8 cellular contexts compared by ENCODE assay signal in genomic region chr2:134919360-134920210, GRCh38. TPM values are rescaled to one million over a fixed set of nuclear protein-coding genes. Genes with fewer than 3 reads are reported as not detected.
DNase-seq lines count a peak whose midpoint lies in the region; ATAC-seq and TF ChIP-seq lines count a peak whose summit lies in the region.

No MANE protein-coding gene starts in this region.

- H3K36me3 Mint-ChIP-seq in glutamatergic neuron (ENCODE audit: unreplicated experiment) = peaks cover 4% of the 10 kb centered on the region

- H3K27ac Mint-ChIP-seq in glutamatergic neuron (ENCODE audit: unreplicated experiment) = peak overlapping the region; percentile 99

- ATAC-seq in GM21381 (IDR thresholded peaks at IDR 0.05; ENCODE audit: unreplicated experiment) = peak; percentile 2

- H3K79me2 ChIP-seq in ACC112 (ENCODE audit: control insufficient read depth, insufficient read depth, low read length, unreplicated experiment) = peaks cover 58% of the 10 kb centered on the region

- peak overlapping the region; percentile 89 for H3K27ac ChIP-seq in ACC112 (ENCODE audit: low read depth, low read length)

- peaks cover 5% of the 10 kb centered on the region; the same call in 1 of the 2 replicates for H3K36me3 ChIP-seq in ACC112 (ENCODE audit: insufficient read depth, low read length)

- H3K4me3 ChIP-seq in ACC112 (ENCODE audit: low read depth, low read length) = peak overlapping the region; percentile 90

- peak overlapping the region; percentile 59 for H2AFZ ChIP-seq in ACC112 (ENCODE audit: low read length, unreplicated experiment)

- H3K4me1 Mint-ChIP-seq in glutamatergic neuron (ENCODE audit: low read depth, unreplicated experiment) = peaks cover 8% of the 10 kb centered on the region

- H3K4me3 Mint-ChIP-seq in glutamatergic neuron (ENCODE audit: unreplicated experiment) = peak overlapping the region; percentile 99

- TF ChIP-seq CTCF in glutamatergic neuron (IDR thresholded peaks at IDR 0.05; ENCODE audit: partially characterized antibody, unreplicated experiment) = no peak

- peak; percentile 6 for DNase-seq in NCI-H748 treated with DMSO at 0.1 percent for 48 hours (lab: John Stamatoyannopoulos, UW)
- DNase-seq in activated T-helper 9 cell treated with anti-CD3 and anti-CD28 coated beads, Interleukin-2, amount 50 U/mL, for 16 hours (ENCODE audit: low read depth) = peak; percentile 30
- no peak for DNase-seq in glutamatergic neuron
- peak; percentile 37 for DNase-seq in pons (ENCODE audit: low spot score)
- no peak for DNase-seq in iPS-NIHi7 (ENCODE audit: extremely low spot score)
- DNase-seq in medulla oblongata (ENCODE audit: extremely low spot score) = no peak

- peaks cover 27% of the 10 kb centered on the region for H3K4me1 ChIP-seq in ACC112 (ENCODE audit: control insufficient read depth, insufficient read depth, low read length, unreplicated experiment)

- H3K9me3 Mint-ChIP-seq in glutamatergic neuron (ENCODE audit: unreplicated experiment) = peaks cover 19% of the 10 kb centered on the region

- peaks cover 10% of the 10 kb centered on the region for H3K27me3 Mint-ChIP-seq in glutamatergic neuron (ENCODE audit: unreplicated experiment)

- H3K27me3 ChIP-seq in ACC112 (ENCODE audit: insufficient read depth, low read length) = no peaks in the 10 kb centered on the region

RNA-seq across cellular contexts. Expression of gene CCNT2, which starts 1.0 kb away (rescaled TPM):
- total RNA-seq in glutamatergic neuron (ENCODE audit: unreplicated experiment) = 70.0 TPM

Comparison
In these comparisons a context has a peak if more than half of its experiments do, and no peak if none do; other contexts are left out.
1. DNase-seq: peak in NCI-H748 treated with DMSO at 0.1 percent for 48 hours (single experiment), activated T-helper 9 cell treated with anti-CD3 and anti-CD28 coated beads, Interleukin-2, amount 50 U/mL, for 16 hours (single experiment) and pons (single experiment); none in glutamatergic neuron (single experiment), iPS-NIHi7 (single experiment) and medulla oblongata (single experiment).